In the genomic region with DNA sequence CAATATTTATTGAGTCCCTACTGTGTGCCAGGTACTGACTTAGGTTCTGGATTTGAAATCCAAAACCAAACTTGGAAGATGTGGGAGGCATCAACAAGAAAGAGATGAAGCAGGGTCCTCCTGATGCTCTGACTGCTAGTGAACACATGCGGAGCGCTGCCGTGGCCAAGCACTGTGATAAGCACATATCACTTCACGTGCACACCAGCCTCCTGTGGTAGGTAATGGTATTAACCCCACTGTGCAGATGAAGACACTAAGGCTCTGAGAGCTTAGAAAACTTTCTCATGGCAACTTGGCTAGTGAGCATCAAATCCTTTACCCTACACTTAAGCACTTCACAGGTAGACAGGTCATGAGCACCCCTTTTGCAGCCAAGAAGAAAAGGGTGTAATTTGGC, we compare ENCODE assay signal across 20 cellular contexts.
DNase-seq lines count a peak whose midpoint lies in the region; ATAC-seq, FAIRE-seq and TF ChIP-seq lines count a peak whose summit lies in the region.
"Had no signal": no experiment of that assay in that cellular context is flagged by ENCODE, and none has a peak within 500 bp of the region (broad histone marks: within the 10 kb centered on the region; RNA-seq: fewer than 3 reads in every experiment).

No MANE protein-coding gene starts in this region.

- no peak overlapping the region for H4K8ac ChIP-seq in mesenchymal stem cell (ENCODE audit: low read length)

- no peak overlapping the region for H3K4me2 ChIP-seq in K562 (ENCODE audit: insufficient read depth, low read length)
- H3K4me2 ChIP-seq in mesenchymal stem cell (ENCODE audit: low read length, poor library complexity, severe bottlenecking), result no peak overlapping the region
- H3K4me2 ChIP-seq: neural progenitor cell had no signal

- in situ Hi-C loops in K562 (cut with MboI), result no loop called here

- ATAC-seq in K562 (peak; percentile 89), HG03039 (IDR thresholded peaks at IDR 0.05; ENCODE audit: unreplicated experiment) (no peak)
- ATAC-seq: stimulated activated naive B cell treated with anti-CD40 and anti-IgM and Interleukin-4, amounts not matched to agents 10 μg/mL and 1 μg/mL and 100 μg/mL, for 72 hours had no signal

- no peaks in the 10 kb centered on the region for H3K9me1 ChIP-seq in K562 (ENCODE audit: control insufficient read depth, insufficient read depth, low read length)

- no peaks in the 10 kb centered on the region for H4K20me1 ChIP-seq in K562 (replicated peaks; ENCODE audit: control insufficient read depth, insufficient read depth, low read length)

- H3K79me1 ChIP-seq in mesenchymal stem cell (replicated peaks; ENCODE audit: low read length, poor library complexity, severe bottlenecking), result no peaks in the 10 kb centered on the region

- H3K27ac ChIP-seq in K562 (ENCODE audit: extremely low read depth, low read depth, low read length), result no peak overlapping the region
- no peak overlapping the region for H3K27ac ChIP-seq in mesenchymal stem cell (ENCODE audit: low read length, poor library complexity, severe bottlenecking)
- H3K27ac ChIP-seq: neural progenitor cell, thoracic aorta had no signal

- H2AK5ac ChIP-seq in mesenchymal stem cell (ENCODE audit: low read length, severe bottlenecking), result peak overlapping the region; percentile 94

- intact Hi-C loops in K562 (cut with micrococcal nuclease), result no loop called here

- H2AFZ ChIP-seq in K562 (ENCODE audit: low read depth, low read length) (no peak overlapping the region), mesenchymal stem cell (ENCODE audit: low read depth, low read length) (no peak overlapping the region)
- H2AFZ ChIP-seq: neural progenitor cell had no signal

- H3K4me1 ChIP-seq in K562 (replicated peaks in 1 of 2; ENCODE audit: control insufficient read depth in 2 of 2, insufficient read depth in 2 of 2, low read length in 2 of 2), result no peaks in the 10 kb centered on the region; a peak in 1 of 5 replicates
- peaks cover 20% of the 10 kb centered on the region for H3K4me1 ChIP-seq in mesenchymal stem cell (ENCODE audit: control insufficient read depth, insufficient read depth, low read depth, low read length)

- POLR2A ChIA-PET in K562 (lab: Yijun Ruan, JAX), result interaction anchor here (0.6 kb wide), 2 partner anchors 98 to 147 kb away, joined by 3 read pairs; no protein-coding TSS in a partner anchor

- no TSS peak for BruUV-seq in K562 (replicated peaks; lab: Mats Ljungman, UMichigan)

- no peak for TF ChIP-seq RAD21 in K562 (CRISPR knock-in tag; conservative IDR thresholded peaks at IDR 0.05 in 1 of 2, IDR thresholded peaks at IDR 0.05 in 1 of 2)

- no peak overlapping the region for H3K18ac ChIP-seq in mesenchymal stem cell (ENCODE audit: low read depth in 1 of 2, low read length in 2 of 2)

- TF ChIP-seq CTCF in GM12864 (IDR thresholded peaks at IDR 0.05; ENCODE audit: low read depth, low read length, missing control alignments) (peak; percentile 14), K562 (IDR thresholded peaks at IDR 0.05 in 2 of 3, conservative IDR thresholded peaks at IDR 0.05 in 1 of 3; ENCODE audit: insufficient read depth in 2 of 3, low read depth in 1 of 3, low read length in 3 of 3) (peak in 2 of 3 experiments; percentile 37 to 40; a peak in 4 of 6 replicates)

- CTCF ChIA-PET in K562 (lab: Yijun Ruan, JAX; ENCODE audit: low intra/inter-chr PET ratio), result no interaction called here

- H3K27me3 ChIP-seq in K562 (ENCODE audit: control insufficient read depth in 2 of 2, insufficient read depth in 2 of 2, low read length in 2 of 2), result peaks cover 0 to 14% of the 10 kb centered on the region in 2 experiments; a peak in 2 of 5 replicates
- peaks cover 0 to 27% of the 10 kb centered on the region in 2 experiments for H3K27me3 ChIP-seq in mesenchymal stem cell (ENCODE audit: control insufficient read depth in 1 of 2, insufficient read depth in 1 of 2, low read length in 2 of 2)
- H3K27me3 ChIP-seq: neural progenitor cell had no signal

- no peak overlapping the region for H3K23ac ChIP-seq in mesenchymal stem cell (ENCODE audit: low read length in 2 of 2)

- no peak for DNase-seq in GM12864 (ENCODE audit: low read depth)
- DNase-seq in HT-29 (ENCODE audit: low spot score), result peak; percentile 7
- DNase-seq in K562 (ENCODE audit: extremely low read depth in 1 of 4, low spot score in 3 of 4), result peak; percentile 17 to 35 (median 24)
- DNase-seq in mesenchymal stem cell, result no peak
- no peak for DNase-seq in NCI-H2081 (lab: John Stamatoyannopoulos, UW)
- DNase-seq in hippocampal formation (lab: John Stamatoyannopoulos, UW), result no peak
- DNase-seq: activated CD4-positive, alpha-beta T cell treated with anti-CD3 and anti-CD28 coated beads for 1 hour; activated naive CD4-positive, alpha-beta T cell treated with Interleukin-2 at 50 U/mL for 16 hours; activated T-cell treated with anti-CD3 and anti-CD28 coated beads, Interleukin-2, amount 50 U/mL, for 24 hours; amygdala; CD8-positive, alpha-beta memory T cell; NCI-H1694 treated with DMSO at 0.1 percent for 48 hours; NCI-H446; NK-92 treated with Interleukin-12 subunit alpha and Interleukin-12 subunit beta, amount 100 ng/mL, for 24 hours; RPMI8226; stimulated activated CD4-positive, alpha-beta T cell treated with anti-CD3 and anti-CD28 coated beads, Interleukin-1b, Interleukin-23, amount 100 ng/mL, for 48 hours; stimulated activated naive B cell treated with anti-CD40 and anti-IgM and Interleukin-4, amounts not matched to agents 10 μg/mL and 1 μg/mL and 100 μg/mL, for 72 hours had no signal

- H3K9me3 ChIP-seq in K562 (replicated peaks; ENCODE audit: control insufficient read depth, insufficient read depth, low read depth, low read length), result no peaks in the 10 kb centered on the region
- H3K9me3 ChIP-seq in mesenchymal stem cell (ENCODE audit: control insufficient read depth, low read length), result no peaks in the 10 kb centered on the region
- H3K9me3 ChIP-seq: thoracic aorta had no signal

- H4K91ac ChIP-seq in mesenchymal stem cell (ENCODE audit: low read length), result no peak overlapping the region

- 8% methylated on average over 4 of the region's 4 CpGs for WGBS in K562 (ENCODE audit: insufficient coverage, low coverage, missing lambda C conversion rate)
- 89% methylated on average over 4 of the region's 4 CpGs for WGBS in mesenchymal stem cell

- H3K79me2 ChIP-seq in K562 (ENCODE audit: control insufficient read depth, insufficient read depth, low read length), result no peaks in the 10 kb centered on the region

- H3K14ac ChIP-seq in mesenchymal stem cell (ENCODE audit: low read length in 2 of 2), result no peak overlapping the region

- H2BK5ac ChIP-seq in mesenchymal stem cell (ENCODE audit: low read depth, low read length, poor library complexity, severe bottlenecking), result no peak overlapping the region

- H2BK15ac ChIP-seq in mesenchymal stem cell (ENCODE audit: low read depth, poor library complexity, severe bottlenecking), result no peak overlapping the region

- no peak overlapping the region for H3K4me3 ChIP-seq in GM12864 (ENCODE audit: low read depth, low read length)
- H3K4me3 ChIP-seq in K562, result no peak overlapping the region
- H3K4me3 ChIP-seq in mesenchymal stem cell (ENCODE audit: insufficient read depth in 1 of 2, low read depth in 1 of 2, low read length in 2 of 2), result no peak overlapping the region
- H3K4me3 ChIP-seq: neural progenitor cell, thoracic aorta had no signal

- H3K9ac ChIP-seq in K562 (ENCODE audit: insufficient read depth in 1 of 2, low read depth in 2 of 2, low read length in 2 of 2) (no peak overlapping the region), mesenchymal stem cell (ENCODE audit: low read length) (no peak overlapping the region)
- H3K9ac ChIP-seq: neural progenitor cell had no signal

- no peak overlapping the region for H2BK12ac ChIP-seq in mesenchymal stem cell (ENCODE audit: low read length in 2 of 2)

- no peak for TF ChIP-seq POLR2A in K562 (conservative IDR thresholded peaks at IDR 0.05)

- H3K36me3 ChIP-seq in K562 (ENCODE audit: control insufficient read depth, insufficient read depth, low read length) (no peaks in the 10 kb centered on the region), mesenchymal stem cell (ENCODE audit: control insufficient read depth in 1 of 2, insufficient read depth in 2 of 2, low read depth in 1 of 2, low read length in 2 of 2) (no peaks in the 10 kb centered on the region)
- H3K36me3 ChIP-seq: neural progenitor cell, thoracic aorta had no signal

- H2BK120ac ChIP-seq in mesenchymal stem cell (ENCODE audit: low read depth, low read length), result no peak overlapping the region

- FAIRE-seq in K562 (lab: Jason Lieb, UNC), result no peak

- no peak overlapping the region for H3K4ac ChIP-seq in mesenchymal stem cell (ENCODE audit: low read depth in 1 of 2, low read length in 2 of 2)

- TF ChIP-seq EP300 in K562 (IDR thresholded peaks at IDR 0.05; ENCODE audit: low read length), result no peak

TF ChIP-seq in K562, 482 proteins besides CTCF, POLR2A, EP300 and RAD21 (continues in another document):
- TF ChIP-seq, protein P1, sequence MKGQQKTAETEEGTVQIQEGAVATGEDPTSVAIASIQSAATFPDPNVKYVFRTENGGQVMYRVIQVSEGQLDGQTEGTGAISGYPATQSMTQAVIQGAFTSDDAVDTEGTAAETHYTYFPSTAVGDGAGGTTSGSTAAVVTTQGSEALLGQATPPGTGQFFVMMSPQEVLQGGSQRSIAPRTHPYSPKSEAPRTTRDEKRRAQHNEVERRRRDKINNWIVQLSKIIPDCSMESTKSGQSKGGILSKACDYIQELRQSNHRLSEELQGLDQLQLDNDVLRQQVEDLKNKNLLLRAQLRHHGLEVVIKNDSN (CRISPR knock-in tag; IDR thresholded peaks at IDR 0.05), result 0 out of 2 replicates have a peak, but pooled peaks have one; percentile 11
- TF ChIP-seq E2F1 (CRISPR knock-in tag; IDR thresholded peaks at IDR 0.05), result no peak
- TF ChIP-seq BHLHE40 (IDR thresholded peaks at IDR 0.05; ENCODE audit: low read length), result peak; percentile 82
- TF ChIP-seq E2F6 (IDR thresholded peaks at IDR 0.05; ENCODE audit: borderline replicate concordance in 1 of 2, extremely low read depth in 1 of 2, insufficient read depth in 1 of 2, insufficient read length in 1 of 2, low read depth in 1 of 2, low read length in 1 of 2, poor library complexity in 1 of 2, severe bottlenecking in 1 of 2), result peak in 1 of 2 experiments; percentile 10

Comparison
In these comparisons a context has a peak if more than half of its experiments do, and no peak if none do; other contexts are left out.
1. DNase-seq: peak in HT-29 (single experiment) and K562 (4 of 4); none in GM12864 (single experiment), mesenchymal stem cell (single experiment), NCI-H2081 (0 of 2) and hippocampal formation (0 of 2).